13 cellular contexts compared by ENCODE assay signal in the genomic region with DNA sequence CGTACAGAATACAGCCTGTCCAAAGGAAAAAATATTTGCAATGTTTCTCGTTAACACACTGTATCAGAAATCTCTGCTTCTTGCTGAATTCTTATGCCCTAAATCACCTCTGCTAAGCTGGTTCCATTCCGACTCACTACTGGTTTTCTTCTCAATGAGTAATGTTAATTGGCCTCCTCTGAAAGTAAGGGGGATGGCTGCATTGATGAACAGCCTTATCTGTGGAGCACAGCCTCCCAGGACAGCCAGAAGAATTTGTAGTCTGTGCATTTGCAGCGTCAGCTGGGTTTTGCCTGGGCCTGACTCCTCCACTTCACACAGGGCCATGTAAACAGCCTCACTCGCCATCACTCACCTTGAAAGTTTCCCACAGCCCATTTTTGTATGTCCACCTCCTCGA.
DNase-seq lines count a peak whose midpoint lies in the region; ATAC-seq, FAIRE-seq and TF ChIP-seq lines count a peak whose summit lies in the region.
"Had no signal": no experiment of that assay in that cellular context is flagged by ENCODE, and none has a peak within 500 bp of the region (broad histone marks: within the 10 kb centered on the region; RNA-seq: fewer than 3 reads in every experiment).

No MANE protein-coding gene starts in this region.

- DNase-seq in Daoy (ENCODE audit: low read depth) (peak; percentile 26), M059J (ENCODE audit: low read depth) (peak; percentile 48), endodermal cell (no peak), neural crest cell (ENCODE audit: low read depth, low spot score) (no peak), GM12892 (ENCODE audit: insufficient read length) (no peak)
- no peak for DNase-seq in stimulated activated naive CD4-positive, alpha-beta T cell treated with Interleukin-2 at 50 U/mL for 16 hours (lab: John Stamatoyannopoulos, UW)
- DNase-seq: activated CD8-positive, alpha-beta memory T cell treated with anti-CD3 and anti-CD28 coated beads, Interleukin-2, amount 50 U/mL, for 4 hours; NCI-H2029 had no signal

- H3K27ac ChIP-seq in endodermal cell (ENCODE audit: low read depth, low read length): no peak overlapping the region

- no peak overlapping the region for H3K4me3 ChIP-seq in endodermal cell (ENCODE audit: low read length)
- H3K4me3 ChIP-seq: breast epithelium had no signal

- H3K36me3 ChIP-seq in endodermal cell (ENCODE audit: control insufficient read depth, insufficient read depth, low read length): no peaks in the 10 kb centered on the region
- H3K36me3 ChIP-seq: breast epithelium had no signal

- H3K9me3 Mint-ChIP-seq in endodermal cell (peaks cover 3% of the 10 kb centered on the region), neural crest cell (no peaks in the 10 kb centered on the region)

- H3K27me3 ChIP-seq in endodermal cell (ENCODE audit: control insufficient read depth, insufficient read depth, low read length, poor library complexity, severe bottlenecking): no peaks in the 10 kb centered on the region
- H3K27me3 ChIP-seq: breast epithelium had no signal

- no peak for TF ChIP-seq CTCF in endodermal cell (conservative IDR thresholded peaks at IDR 0.05)
- TF ChIP-seq CTCF in neural crest cell (conservative IDR thresholded peaks at IDR 0.05): no peak

- no peak for FAIRE-seq in GM12892 (lab: Jason Lieb, UNC)

- no peak overlapping the region for H3K9ac ChIP-seq in endodermal cell (ENCODE audit: extremely low read depth, low read length, poor library complexity, severe bottlenecking)

- 92 to 94% methylated on average over 6 of the region's 6 CpGs for WGBS in endodermal cell (ENCODE audit: insufficient coverage in 1 of 2, insufficient read length in 1 of 2), 2 experiments

- peaks cover 2% of the 10 kb centered on the region for H3K27me3 Mint-ChIP-seq in endodermal cell (ENCODE audit: insufficient read depth)
- H3K27me3 Mint-ChIP-seq in neural crest cell (ENCODE audit: low read depth): no peaks in the 10 kb centered on the region

- H3K4me1 Mint-ChIP-seq in endodermal cell: peaks cover 18% of the 10 kb centered on the region
- H3K4me1 Mint-ChIP-seq in neural crest cell: peaks cover 5% of the 10 kb centered on the region
- H3K4me1 Mint-ChIP-seq: memory B cell had no signal

- no peak for TF ChIP-seq POLR2A in GM12892 (IDR thresholded peaks at IDR 0.05; ENCODE audit: low read depth, low read length)

- peaks cover 6% of the 10 kb centered on the region for H3K9me3 ChIP-seq in endodermal cell (ENCODE audit: control insufficient read depth, low read length)
- H3K9me3 ChIP-seq: breast epithelium had no signal

- H3K36me3 Mint-ChIP-seq in endodermal cell (ENCODE audit: low read depth) (no peaks in the 10 kb centered on the region), neural crest cell (ENCODE audit: low read depth) (no peaks in the 10 kb centered on the region)
- H3K36me3 Mint-ChIP-seq: memory B cell had no signal

- H3K27ac Mint-ChIP-seq in endodermal cell: peak overlapping the region; percentile 31
- peak overlapping the region; percentile 64 for H3K27ac Mint-ChIP-seq in neural crest cell (ENCODE audit: unreplicated experiment)
- H3K27ac Mint-ChIP-seq: memory B cell had no signal

- ATAC-seq in HG03135 (IDR thresholded peaks at IDR 0.05; ENCODE audit: unreplicated experiment) (no peak), HG02763 (IDR thresholded peaks at IDR 0.05; ENCODE audit: unreplicated experiment) (no peak)
- ATAC-seq: sciatic nerve had no signal

- H3K4me3 Mint-ChIP-seq in endodermal cell (no peak overlapping the region), neural crest cell (no peak overlapping the region)
- H3K4me3 Mint-ChIP-seq: memory B cell had no signal

- H3K4me1 ChIP-seq in endodermal cell (ENCODE audit: control insufficient read depth, insufficient read depth, low read length): no peaks in the 10 kb centered on the region
- H3K4me1 ChIP-seq: breast epithelium had no signal

Comparison
In these comparisons a context has a peak if more than half of its experiments do, and no peak if none do; other contexts are left out.
1. DNase-seq: peak in Daoy (single experiment) and M059J (single experiment); none in endodermal cell (single experiment), neural crest cell (single experiment), stimulated activated naive CD4-positive, alpha-beta T cell treated with Interleukin-2 at 50 U/mL for 16 hours (single experiment) and GM12892 (single experiment).